2 cellular contexts compared by ENCODE assay signal in genomic region chr12:116295327-116296263, GRCh38.
TF ChIP-seq lines count a peak whose summit lies in the region.

No MANE protein-coding gene starts in this region.

TF ChIP-seq in GM23338, 12 proteins besides CTCF, POLR2A, EP300 and RAD21:
- TF ChIP-seq NANOG (IDR thresholded peaks at IDR 0.05; ENCODE audit: borderline replicate concordance) (no peak), ZNF114 (CRISPR knock-in tag; IDR thresholded peaks at IDR 0.05) (no peak), ZNF331 (CRISPR knock-in tag; IDR thresholded peaks at IDR 0.05; ENCODE audit: low read depth) (no peak), ZNF462 (CRISPR knock-in tag; IDR thresholded peaks at IDR 0.05) (no peak), STAT1 (IDR thresholded peaks at IDR 0.05; ENCODE audit: unreplicated experiment) (no peak), EZH2 (IDR thresholded peaks at IDR 0.05; ENCODE audit: low read depth, unreplicated experiment) (no peak), JUNB (IDR thresholded peaks at IDR 0.05; ENCODE audit: unreplicated experiment) (no peak), POLR2AphosphoS5 (IDR thresholded peaks at IDR 0.05; ENCODE audit: low read depth) (no peak), EZH2phosphoT487 (IDR thresholded peaks at IDR 0.05; ENCODE audit: unreplicated experiment) (no peak), REST (IDR thresholded peaks at IDR 0.05; ENCODE audit: unreplicated experiment) (no peak), ETS1 (IDR thresholded peaks at IDR 0.05) (no peak), CREB1 (CRISPR knock-in tag; IDR thresholded peaks at IDR 0.05; ENCODE audit: low read depth) (no peak)

TF ChIP-seq in H1, 55 proteins besides CTCF, POLR2A, EP300 and RAD21:
- TF ChIP-seq ASH2L (IDR thresholded peaks at IDR 0.05; ENCODE audit: low read length) (no peak), SIN3A (conservative IDR thresholded peaks at IDR 0.05 in 1 of 2, IDR thresholded peaks at IDR 0.05 in 1 of 2; ENCODE audit: low read depth in 1 of 2, low read length in 2 of 2) (no peak), GABPA (IDR thresholded peaks at IDR 0.05; ENCODE audit: borderline replicate concordance, insufficient read depth, low read length) (no peak), RBBP5 (IDR thresholded peaks at IDR 0.05; ENCODE audit: borderline replicate concordance, low read depth, low read length) (no peak), CTBP2 (IDR thresholded peaks at IDR 0.05; ENCODE audit: borderline replicate concordance, insufficient read depth, insufficient read length, low read length) (no peak), E2F6 (IDR thresholded peaks at IDR 0.05) (no peak), TEAD4 (IDR thresholded peaks at IDR 0.05; ENCODE audit: low read depth, low read length) (no peak), EZH2 (IDR thresholded peaks at IDR 0.05; ENCODE audit: low read depth, low read length, severe bottlenecking) (no peak), BRCA1 (IDR thresholded peaks at IDR 0.05; ENCODE audit: low read depth, low read length) (no peak), BACH1 (IDR thresholded peaks at IDR 0.05; ENCODE audit: low read length) (no peak), HDAC2 (IDR thresholded peaks at IDR 0.05; ENCODE audit: borderline replicate concordance in 1 of 2, low read depth in 2 of 2, low read length in 2 of 2) (no peak), TAF1 (IDR thresholded peaks at IDR 0.05; ENCODE audit: low read depth, low read length) (no peak), MAX (IDR thresholded peaks at IDR 0.05) (no peak), ATF2 (IDR thresholded peaks at IDR 0.05; ENCODE audit: low read length) (no peak), NRF1 (IDR thresholded peaks at IDR 0.05; ENCODE audit: low read depth, low read length) (no peak)
